19 cellular contexts compared by ENCODE assay signal in genomic region chr2:99399795-99400194, GRCh38.
A peak's percentile ranks its signal among the peaks of the same experiment; 100 is the strongest.
DNase-seq lines count a peak whose midpoint lies in the region; ATAC-seq and TF ChIP-seq lines count a peak whose summit lies in the region.
"Had no signal": no experiment of that assay in that cellular context is flagged by ENCODE, and none has a peak within 500 bp of the region (broad histone marks: within the 10 kb centered on the region; RNA-seq: fewer than 3 reads in every experiment).

No MANE protein-coding gene starts in this region.

- H3K79me2 ChIP-seq in GM23338 (replicated peaks; ENCODE audit: insufficient read depth): no peaks in the 10 kb centered on the region

- peak overlapping the region in 9 of 12 donors; percentile 64 to 85 (median 75) for H3K27ac ChIP-seq in heart left ventricle
- no peak overlapping the region for H3K27ac ChIP-seq in right cardiac atrium (ENCODE audit: low read length)
- 0 out of 2 replicates have a peak overlapping the region, but pooled peaks have one; percentile 48 for H3K27ac ChIP-seq in GM23338 (ENCODE audit: low read depth)

- intact Hi-C loops in heart left ventricle (cut with DNase I): loop anchor here in 2 of 10 donors (5.0 kb wide), 1 partner anchor 62 kb away; the partner anchor contains the start of genes EIF5B (in 2 of the 2) and TXNDC9 (in 2 of the 2)
- intact Hi-C loops in right cardiac atrium (cut with DNase I): loop anchor here in 1 of 4 donors (10.0 kb wide), 1 partner anchor 55 kb away; no protein-coding TSS in a partner anchor

- H3K9me3 ChIP-seq in heart left ventricle (no peaks in the 10 kb centered on the region), right cardiac atrium (ENCODE audit: control insufficient read depth, low read length) (no peaks in the 10 kb centered on the region)
- H3K9me3 ChIP-seq: HAP-1 had no signal

- no peak for ATAC-seq in heart left ventricle
- no peak for ATAC-seq in right cardiac atrium
- ATAC-seq in GM23338: no peak
- no peak for ATAC-seq in activated naive CD8-positive, alpha-beta T cell treated with anti-CD3 and anti-CD28 coated beads, Interleukin-2, amount 50 U/mL, for 24 hours
- ATAC-seq in HG02981 (IDR thresholded peaks at IDR 0.05; ENCODE audit: unreplicated experiment): no peak

- TF ChIP-seq POLR2A in heart left ventricle (IDR thresholded peaks at IDR 0.05): no peak

- 0 out of 2 replicates have a peak, but pooled peaks cover 3% of the 10 kb centered on the region for H3F3A ChIP-seq in GM23338 (replicated peaks; ENCODE audit: low read depth)

- TF ChIP-seq CTCF in heart left ventricle (IDR thresholded peaks at IDR 0.05) (no peak), GM23338 (conservative IDR thresholded peaks at IDR 0.05; ENCODE audit: low read depth in 2 of 2) (no peak), nephron progenitor cell (IDR thresholded peaks at IDR 0.05) (no peak)

- H3K4me3 ChIP-seq in heart left ventricle (no peak overlapping the region), right cardiac atrium (ENCODE audit: low read length) (no peak overlapping the region), GM23338 (no peak overlapping the region)
- H3K4me3 ChIP-seq: HAP-1 had no signal

- no peak for DNase-seq in heart left ventricle
- no peak for DNase-seq in right cardiac atrium
- no peak for DNase-seq in GM23338 (ENCODE audit: low spot score)
- no peak for DNase-seq in activated naive CD8-positive, alpha-beta T cell treated with anti-CD3 and anti-CD28 coated beads, Interleukin-2, amount 50 U/mL, for 24 hours
- DNase-seq in nephron progenitor cell: no peak
- DNase-seq in DMS 273 treated with DMSO at 0.1 percent for 48 hours (lab: John Stamatoyannopoulos, UW): no peak
- no peak for DNase-seq in NCI-H187 (lab: John Stamatoyannopoulos, UW)
- DNase-seq: ACHN; CD4-positive, CD25-positive, alpha-beta regulatory T cell; DMS79; MV-4-11; NCI-H1930; NCI-H2171; NCI-H446 treated with DMSO at 0.1 percent for 48 hours; OCI-M1; SHP77 treated with DMSO at 0.1 percent for 48 hours had no signal

- H3K4me3 Mint-ChIP-seq in GM23338 (no peak overlapping the region), nephron progenitor cell (no peak overlapping the region)
- H3K4me3 Mint-ChIP-seq in activated naive CD8-positive, alpha-beta T cell treated with anti-CD3 and anti-CD28 coated beads, Interleukin-2, amount 50 U/mL, for 24 hours: no peak overlapping the region
- H3K4me3 Mint-ChIP-seq: B cell; CD4-positive, CD25-positive, alpha-beta regulatory T cell had no signal

- 89 to 94% (median 92%) methylated on average over 2 of the region's 2 CpGs for WGBS in heart left ventricle, 4 donors
- 84% methylated on average over 2 of the region's 2 CpGs for WGBS in right cardiac atrium

- H3K27me3 Mint-ChIP-seq in GM23338 (ENCODE audit: insufficient read depth, low read depth, poor library complexity): peaks cover 10% of the 10 kb centered on the region
- H3K27me3 Mint-ChIP-seq in activated naive CD8-positive, alpha-beta T cell treated with anti-CD3 and anti-CD28 coated beads, Interleukin-2, amount 50 U/mL, for 24 hours: no peaks in the 10 kb centered on the region
- no peaks in the 10 kb centered on the region for H3K27me3 Mint-ChIP-seq in nephron progenitor cell (ENCODE audit: low read depth, poor library complexity)
- H3K27me3 Mint-ChIP-seq: B cell; CD4-positive, CD25-positive, alpha-beta regulatory T cell had no signal

- H2AFZ ChIP-seq in GM23338: no peak overlapping the region

- peaks cover 9% of the 10 kb centered on the region; the same call in 1 of the 2 replicates for H4K20me1 ChIP-seq in GM23338 (replicated peaks; ENCODE audit: insufficient read depth)

- H3K9me3 Mint-ChIP-seq in GM23338 (no peaks in the 10 kb centered on the region), nephron progenitor cell (no peaks in the 10 kb centered on the region)
- no peaks in the 10 kb centered on the region for H3K9me3 Mint-ChIP-seq in activated naive CD8-positive, alpha-beta T cell treated with anti-CD3 and anti-CD28 coated beads, Interleukin-2, amount 50 U/mL, for 24 hours
- H3K9me3 Mint-ChIP-seq: CD4-positive, CD25-positive, alpha-beta regulatory T cell had no signal

- H3K4me1 Mint-ChIP-seq in GM23338: peaks cover 27% of the 10 kb centered on the region
- H3K4me1 Mint-ChIP-seq in activated naive CD8-positive, alpha-beta T cell treated with anti-CD3 and anti-CD28 coated beads, Interleukin-2, amount 50 U/mL, for 24 hours: peaks cover 15% of the 10 kb centered on the region
- H3K4me1 Mint-ChIP-seq in nephron progenitor cell: peaks cover 17% of the 10 kb centered on the region
- H3K4me1 Mint-ChIP-seq: B cell had no signal

- H3K4me1 ChIP-seq in heart left ventricle (peaks cover 0 to 52% (median 14%) of the 10 kb centered on the region in 12 donors), right cardiac atrium (ENCODE audit: control insufficient read depth, insufficient read depth, low read length) (peaks cover 2% of the 10 kb centered on the region), GM23338 (ENCODE audit: insufficient read depth) (no peaks in the 10 kb centered on the region)
- H3K4me1 ChIP-seq: HAP-1 had no signal

- peaks cover 0 to 100% (median 96%) of the 10 kb centered on the region in 9 donors for H3K36me3 ChIP-seq in heart left ventricle
- peaks cover 66% of the 10 kb centered on the region for H3K36me3 ChIP-seq in GM23338 (ENCODE audit: insufficient read depth)

- H3K36me3 Mint-ChIP-seq in GM23338 (ENCODE audit: low read depth) (peaks cover 93% of the 10 kb centered on the region), nephron progenitor cell (ENCODE audit: low read depth) (peaks cover 81% of the 10 kb centered on the region)
- peaks cover 62% of the 10 kb centered on the region for H3K36me3 Mint-ChIP-seq in activated naive CD8-positive, alpha-beta T cell treated with anti-CD3 and anti-CD28 coated beads, Interleukin-2, amount 50 U/mL, for 24 hours (ENCODE audit: low read depth)

- H3K9me2 ChIP-seq in GM23338 (ENCODE audit: insufficient read depth): no peaks in the 10 kb centered on the region

- H3K4me2 ChIP-seq in GM23338: no peak overlapping the region

- H3K27me3 ChIP-seq in heart left ventricle: no peaks in the 10 kb centered on the region
- H3K27me3 ChIP-seq in right cardiac atrium (ENCODE audit: control insufficient read depth, insufficient read depth): no peaks in the 10 kb centered on the region
- H3K27me3 ChIP-seq in GM23338 (ENCODE audit: insufficient read depth): no peaks in the 10 kb centered on the region

- H3K27ac Mint-ChIP-seq in GM23338 (no peak overlapping the region), nephron progenitor cell (peak overlapping the region; percentile 92)
- peak overlapping the region; percentile 19 for H3K27ac Mint-ChIP-seq in activated naive CD8-positive, alpha-beta T cell treated with anti-CD3 and anti-CD28 coated beads, Interleukin-2, amount 50 U/mL, for 24 hours
- H3K27ac Mint-ChIP-seq: B cell had no signal

TF ChIP-seq in GM23338, 12 proteins besides CTCF, POLR2A, EP300 and RAD21 (continues in another document):
- TF ChIP-seq JUNB (IDR thresholded peaks at IDR 0.05; ENCODE audit: unreplicated experiment) (no peak), POLR2AphosphoS5 (IDR thresholded peaks at IDR 0.05; ENCODE audit: low read depth) (no peak), STAT1 (IDR thresholded peaks at IDR 0.05; ENCODE audit: unreplicated experiment) (no peak), EZH2phosphoT487 (IDR thresholded peaks at IDR 0.05; ENCODE audit: unreplicated experiment) (no peak), CREB1 (CRISPR knock-in tag; IDR thresholded peaks at IDR 0.05; ENCODE audit: low read depth) (no peak), ZNF114 (CRISPR knock-in tag; IDR thresholded peaks at IDR 0.05) (no peak)
